ENCODE assay signal across 15 cellular contexts in genomic region chr4:124144302-124144701, GRCh38.
DNase-seq lines count a peak whose midpoint lies in the region; TF ChIP-seq lines count a peak whose summit lies in the region.
"Had no signal": no experiment of that assay in that cellular context is flagged by ENCODE, and none has a peak within 500 bp of the region (broad histone marks: within the 10 kb centered on the region; RNA-seq: fewer than 3 reads in every experiment).

No MANE protein-coding gene starts in this region.

- no peak overlapping the region for H3K27ac ChIP-seq in caudate nucleus (ENCODE audit: low read depth, low read length)
- H3K27ac ChIP-seq: colonic mucosa, lower lobe of right lung, Peyer's patch had no signal

- no peaks in the 10 kb centered on the region for H3K36me3 Mint-ChIP-seq in endothelial cell (ENCODE audit: low read depth, unreplicated experiment)
- H3K36me3 Mint-ChIP-seq: activated naive CD4-positive, alpha-beta T cell treated with anti-CD3 and anti-CD28 coated beads, Interleukin-2, amount 50 U/mL, for 24 hours had no signal

- H3K27ac Mint-ChIP-seq in endothelial cell (ENCODE audit: unreplicated experiment): no peak overlapping the region
- H3K27ac Mint-ChIP-seq: activated naive CD4-positive, alpha-beta T cell treated with anti-CD3 and anti-CD28 coated beads, Interleukin-2, amount 50 U/mL, for 24 hours; B cell had no signal

- no peaks in the 10 kb centered on the region for H3K27me3 Mint-ChIP-seq in endothelial cell (ENCODE audit: unreplicated experiment)
- H3K27me3 Mint-ChIP-seq: activated naive CD4-positive, alpha-beta T cell treated with anti-CD3 and anti-CD28 coated beads, Interleukin-2, amount 50 U/mL, for 24 hours; B cell had no signal

- H3K4me3 ChIP-seq in astrocyte of the spinal cord (ENCODE audit: low read depth, low read length): no peak overlapping the region
- H3K4me3 ChIP-seq: colonic mucosa, lower lobe of right lung, Peyer's patch had no signal

- DNase-seq in AG08395 (ENCODE audit: low spot score) (peak; percentile 24), NCI-H1105 (lab: John Stamatoyannopoulos, UW) (peak; percentile 41), astrocyte of the spinal cord (ENCODE audit: low read depth, low spot score) (peak; percentile 85), medulla oblongata (ENCODE audit: extremely low spot score) (peak; percentile 27), caudate nucleus (lab: John Stamatoyannopoulos, UW) (no peak), endothelial cell (ENCODE audit: low spot score) (no peak)
- DNase-seq in activated CD4-positive, alpha-beta T cell treated with anti-CD3 and anti-CD28 coated beads, Interleukin-2, amount 50 U/mL, for 4 hours: no peak
- DNase-seq in stimulated activated CD4-positive, alpha-beta T cell treated with anti-CD3 and anti-CD28 coated beads, Interleukin-2, amount 100 ng/mL, for 24 hours: no peak
- DNase-seq: colonic mucosa, GF-D8, lower lobe of right lung, NCI-H1694 treated with DMSO at 0.1 percent for 48 hours, Peyer's patch had no signal

- no peaks in the 10 kb centered on the region for H3K9me3 Mint-ChIP-seq in endothelial cell (ENCODE audit: unreplicated experiment)

- TF ChIP-seq CTCF in astrocyte of the spinal cord (IDR thresholded peaks at IDR 0.05; ENCODE audit: low read depth, low read length) (no peak), endothelial cell (IDR thresholded peaks at IDR 0.05; ENCODE audit: unreplicated experiment) (no peak)

- in situ Hi-C loops in astrocyte of the spinal cord (cut with HindIII; ENCODE audit: low sequenced_read_pairs): no loop called here

- H3K4me1 Mint-ChIP-seq in endothelial cell (ENCODE audit: unreplicated experiment): no peaks in the 10 kb centered on the region
- H3K4me1 Mint-ChIP-seq: activated naive CD4-positive, alpha-beta T cell treated with anti-CD3 and anti-CD28 coated beads, Interleukin-2, amount 50 U/mL, for 24 hours; B cell had no signal

- H3K4me3 Mint-ChIP-seq in endothelial cell (ENCODE audit: unreplicated experiment): no peak overlapping the region
- H3K4me3 Mint-ChIP-seq: activated naive CD4-positive, alpha-beta T cell treated with anti-CD3 and anti-CD28 coated beads, Interleukin-2, amount 50 U/mL, for 24 hours; B cell had no signal

Comparison
In these comparisons a context has a peak if more than half of its experiments do, and no peak if none do; other contexts are left out.
1. DNase-seq: peak in AG08395 (single experiment), NCI-H1105 (single experiment), astrocyte of the spinal cord (single experiment) and medulla oblongata (single experiment); none in activated CD4-positive, alpha-beta T cell treated with anti-CD3 and anti-CD28 coated beads, Interleukin-2, amount 50 U/mL, for 4 hours (0 of 2), stimulated activated CD4-positive, alpha-beta T cell treated with anti-CD3 and anti-CD28 coated beads, Interleukin-2, amount 100 ng/mL, for 24 hours (0 of 2), caudate nucleus (0 of 61) and endothelial cell (single experiment).